In genomic region chr20:62627901-62628612, GRCh38 we compare ENCODE assay signal across 11 cellular contexts. TPM values are rescaled to one million over a fixed set of nuclear protein-coding genes. Genes with fewer than 3 reads are reported as not detected.
DNase-seq lines count a peak whose midpoint lies in the region; ATAC-seq and TF ChIP-seq lines count a peak whose summit lies in the region.
"Had no signal": no experiment of that assay in that cellular context is flagged by ENCODE, and none has a peak within 500 bp of the region (broad histone marks: within the 10 kb centered on the region; RNA-seq: fewer than 3 reads in every experiment).

No MANE protein-coding gene starts in this region.

- H3K4me3 ChIP-seq in AG10803 (ENCODE audit: low read length) (no peak overlapping the region), fibroblast of villous mesenchyme (ENCODE audit: low read depth, low read length) (no peak overlapping the region)

- TF ChIP-seq CTCF in AG10803 (conservative IDR thresholded peaks at IDR 0.05; ENCODE audit: low read length) (no peak), fibroblast of villous mesenchyme (IDR thresholded peaks at IDR 0.05; ENCODE audit: insufficient read depth, low read depth, low read length) (no peak)

- no peak for ATAC-seq in HG02885 (IDR thresholded peaks at IDR 0.05; ENCODE audit: poor library complexity, unreplicated experiment)

- DNase-seq in AG10803 (ENCODE audit: low read depth) (peak; percentile 59), GM19238 (ENCODE audit: insufficient read length, low spot score) (peak; percentile 62), RPMI7951 (ENCODE audit: low read depth) (peak; percentile 97), fibroblast of villous mesenchyme (ENCODE audit: low read depth) (peak; percentile 73), NCI-H748 (lab: John Stamatoyannopoulos, UW; ENCODE audit: unreplicated experiment) (no peak), COR-L47 (lab: John Stamatoyannopoulos, UW) (no peak)
- DNase-seq in activated CD4-positive, CD25-positive, alpha-beta regulatory T cell treated with anti-CD3 and anti-CD28 coated beads, Interleukin-2, amount 50 U/mL, for 72 hours, result no peak
- DNase-seq: activated CD4-positive, CD25-positive, alpha-beta regulatory T cell; CD4-positive, CD25-positive, alpha-beta regulatory T cell; substantia nigra had no signal

RNA-seq across cellular contexts. Expression of gene SLCO4A1, which starts 14.2 kb away (rescaled TPM):
- 60.2 and 62.4 TPM in 2 replicates for total RNA-seq in RPMI7951 (2014; rRNA removed; shearing (Covaris generic))
- 0.97 and 3.0 TPM in 2 replicates for total RNA-seq in fibroblast of villous mesenchyme

Comparison
In these comparisons a context has a peak if more than half of its experiments do, and no peak if none do; other contexts are left out.
1. DNase-seq: peak in AG10803 (single experiment), GM19238 (single experiment), RPMI7951 (single experiment) and fibroblast of villous mesenchyme (single experiment); none in activated CD4-positive, CD25-positive, alpha-beta regulatory T cell treated with anti-CD3 and anti-CD28 coated beads, Interleukin-2, amount 50 U/mL, for 72 hours (single experiment), NCI-H748 (single experiment) and COR-L47 (single experiment).
2. RNA of gene SLCO4A1, which starts 14.2 kb away (total RNA-seq): 60.2 to 62.4 TPM in RPMI7951; 0.97 to 3.0 TPM in fibroblast of villous mesenchyme; every median in the first group is over 10 times any median in the second.